8 cellular contexts compared by ENCODE assay signal in genomic region chr3:185253645-185254410, GRCh38. TPM values are rescaled to one million over a fixed set of nuclear protein-coding genes. Genes with fewer than 3 reads are reported as not detected.
DNase-seq lines count a peak whose midpoint lies in the region; ATAC-seq and TF ChIP-seq lines count a peak whose summit lies in the region.

Gene EHHADH (minus strand): TSS chr3:185254049. CDS start chr3:185254022, 27 bp downstream.

- TF ChIP-seq EP300 in suprapubic skin (IDR thresholded peaks at IDR 0.05) = no peak

- peak; percentile 96 for ATAC-seq in GM19023 (IDR thresholded peaks at IDR 0.05; ENCODE audit: unreplicated experiment)

- H3K27me3 ChIP-seq in A673 (replicated peaks; ENCODE audit: insufficient read depth, low read depth, low read length, poor library complexity) (no peaks in the 10 kb centered on the region), osteoblast (ENCODE audit: insufficient read depth, low read length) (no peaks in the 10 kb centered on the region), suprapubic skin (no peaks in the 10 kb centered on the region)

- H3K79me2 ChIP-seq in osteoblast (ENCODE audit: insufficient read depth, low read length) = no peaks in the 10 kb centered on the region

- TF ChIP-seq CTCF in A673 (conservative IDR thresholded peaks at IDR 0.05; ENCODE audit: low read depth, low read length) = no peak
- TF ChIP-seq CTCF in RWPE1 (conservative IDR thresholded peaks at IDR 0.05; ENCODE audit: low read depth) = no peak
- no peak for TF ChIP-seq CTCF in osteoblast (IDR thresholded peaks at IDR 0.05; ENCODE audit: extremely low read depth, low read depth, low read length)
- TF ChIP-seq CTCF in suprapubic skin (IDR thresholded peaks at IDR 0.05) = no peak

- H3K27ac ChIP-seq in A673 (ENCODE audit: low read depth, low read length, poor library complexity, severe bottlenecking) (peak within 1 kb of the TSS; percentile 75), RWPE1 (peak within 1 kb of the TSS; percentile 34), osteoblast (ENCODE audit: low read depth, low read length) (peak within 1 kb of the TSS; percentile 46), suprapubic skin (peak within 1 kb of the TSS; percentile 15)

- 7% methylated on average over 30 of the region's 53 CpGs for WGBS in suprapubic skin

- H3K9me3 ChIP-seq in A673 (ENCODE audit: low read depth, low read length, poor library complexity, severe bottlenecking) = no peaks in the 10 kb centered on the region
- H3K9me3 ChIP-seq in osteoblast (ENCODE audit: low read depth, low read length) = no peaks in the 10 kb centered on the region
- no peaks in the 10 kb centered on the region for H3K9me3 ChIP-seq in suprapubic skin

- POLR2A ChIA-PET in A673 (lab: Charles Lee; ENCODE audit: low non-redundant PET) (no interaction called here), RWPE1 (lab: Yijun Ruan, JAX; ENCODE audit: low non-redundant PET) (interaction anchor here (0.7 kb wide), 1 partner anchor 16 kb away, joined by 7 read pairs; no protein-coding TSS in a partner anchor)

- H3K4me3 ChIP-seq in A673 (ENCODE audit: low read depth, low read length, poor library complexity, severe bottlenecking) (peak within 1 kb of the TSS; percentile 62), osteoblast (ENCODE audit: insufficient read depth, low read length) (peak within 1 kb of the TSS; percentile 84), suprapubic skin (peak within 1 kb of the TSS; percentile 58)

- CTCF ChIA-PET in A673 (lab: Charles Lee) = no interaction called here
- CTCF ChIA-PET in RWPE1 (lab: Yijun Ruan, JAX) = interaction anchor here (0.6 to 0.9 kb wide), 3 partner anchors 25 to 379 kb away, joined by 3 to 4 read pairs (median 3); no protein-coding TSS in a partner anchor

- no peaks in the 10 kb centered on the region for H4K20me1 ChIP-seq in osteoblast (ENCODE audit: insufficient read depth, low read length)

- peak within 1 kb of the TSS; percentile 86 for H3K4me2 ChIP-seq in osteoblast (ENCODE audit: insufficient read depth, low read length)

- intact Hi-C loops in A673 (cut with micrococcal nuclease; ENCODE audit: unreplicated experiment) = no loop called here

- BruUV-seq in A673 (replicated peaks; lab: Mats Ljungman, UMichigan) = TSS peak; percentile 86

- DNase-seq in A673 (ENCODE audit: low spot score) = peak; percentile 78
- DNase-seq in HS-5 (ENCODE audit: low read depth) = peak; percentile 30
- DNase-seq in RWPE1 (ENCODE audit: low spot score) = peak; percentile 66
- peak; percentile 6 to 25 (median 14) for DNase-seq in activated naive CD4-positive, alpha-beta T cell (lab: John Stamatoyannopoulos, UW)
- DNase-seq in germinal center (ENCODE audit: low spot score) = peak; percentile 70
- peak; percentile 96 for DNase-seq in osteoblast (ENCODE audit: insufficient read length, low spot score, missing footprints)
- peak; percentile 71 to 84 for DNase-seq in suprapubic skin (ENCODE audit: low spot score in 2 of 2)

- H3K36me3 ChIP-seq in A673 (ENCODE audit: insufficient read depth, low read length, poor library complexity, severe bottlenecking) = no peaks in the 10 kb centered on the region
- no peaks in the 10 kb centered on the region for H3K36me3 ChIP-seq in osteoblast (ENCODE audit: insufficient read depth, low read length)
- H3K36me3 ChIP-seq in suprapubic skin = peaks cover 3% of the 10 kb centered on the region

- H2AFZ ChIP-seq in osteoblast (ENCODE audit: low read length) = peak within 1 kb of the TSS; percentile 96

- TF ChIP-seq POLR2A in suprapubic skin (IDR thresholded peaks at IDR 0.05) = no peak

- H3K4me1 ChIP-seq in A673 (ENCODE audit: insufficient read depth, low read length, poor library complexity, severe bottlenecking) (peaks cover 3% of the 10 kb centered on the region), osteoblast (ENCODE audit: insufficient read depth, low read length) (no peaks in the 10 kb centered on the region), suprapubic skin (peaks cover 5% of the 10 kb centered on the region)

RNA-seq across cellular contexts. Expression of gene EHHADH, which starts in this region (rescaled TPM):
- total RNA-seq in A673 (2021) = 3.9 TPM in 2 replicates
- total RNA-seq in osteoblast = 3.2 and 4.0 TPM in 2 replicates
- total RNA-seq in suprapubic skin = 1 to 10 TPM; 4.8 to 7.1 (median 6.3) TPM

Comparison
In these comparisons a context has a peak if more than half of its experiments do, and no peak if none do; other contexts are left out.
1. Peak in every context shown above with its lines: DNase-seq, ATAC-seq, H3K4me3 ChIP-seq and H3K27ac ChIP-seq.
2. DNase-seq: peak in every context shown above with its lines; median percentile 96 in osteoblast; 78 in A673; 78 in suprapubic skin; 70 in germinal center; 66 in RWPE1; 30 in HS-5; 14 in activated naive CD4-positive, alpha-beta T cell.
3. H3K27ac ChIP-seq: peak in every context shown above with its lines; median percentile 75 in A673; 46 in osteoblast; 34 in RWPE1; 15 in suprapubic skin.